ENCODE assay signal across 24 cellular contexts in genomic region chr1:180112979-180113650, GRCh38. TPM values are rescaled to one million over a fixed set of nuclear protein-coding genes. Genes with fewer than 3 reads are reported as not detected.
A peak's percentile ranks its signal among the peaks of the same experiment; 100 is the strongest.
DNase-seq lines count a peak whose midpoint lies in the region; ATAC-seq and TF ChIP-seq lines count a peak whose summit lies in the region.
"Had no signal": no experiment of that assay in that cellular context is flagged by ENCODE, and none has a peak within 500 bp of the region (broad histone marks: within the 10 kb centered on the region; RNA-seq: fewer than 3 reads in every experiment).

No MANE protein-coding gene starts in this region.

- H3K4me2 ChIP-seq in GM23338 = no peak overlapping the region

- H3K9ac ChIP-seq in liver (ENCODE audit: low read depth in 1 of 2, low read length in 2 of 2) = no peak overlapping the region

- TF ChIP-seq CTCF in fibroblast of the aortic adventitia (IDR thresholded peaks at IDR 0.05; ENCODE audit: insufficient read depth, low read length) (no peak), liver (IDR thresholded peaks at IDR 0.05; ENCODE audit: low read depth, low read length, missing input control) (no peak), transverse colon (IDR thresholded peaks at IDR 0.05) (no peak), Calu3 (IDR thresholded peaks at IDR 0.05; ENCODE audit: unreplicated experiment) (no peak), GM23338 (conservative IDR thresholded peaks at IDR 0.05; ENCODE audit: low read depth in 2 of 2) (no peak)

- no peak for TF ChIP-seq RAD21 in liver (IDR thresholded peaks at IDR 0.05)

- no peaks in the 10 kb centered on the region for H3K9me2 ChIP-seq in GM23338 (ENCODE audit: insufficient read depth)

- H3K27me3 Mint-ChIP-seq in Calu3 (ENCODE audit: unreplicated experiment) (no peaks in the 10 kb centered on the region), GM23338 (ENCODE audit: insufficient read depth, low read depth, poor library complexity) (peaks cover 2% of the 10 kb centered on the region)
- H3K27me3 Mint-ChIP-seq: activated CD4-positive, alpha-beta memory T cell treated with anti-CD3 and anti-CD28 coated beads for 36 hours; CD4-positive, alpha-beta T cell; natural killer cell treated with Interleukin-12 subunit alpha and Interleukin-12 subunit beta and Interleukin-15 and Interleukin-18, amount 100 ng/mL, for 72 hours had no signal

- H3K4me1 ChIP-seq in liver (ENCODE audit: control insufficient read depth in 4 of 4, insufficient read depth in 4 of 4, low read length in 3 of 4) (peaks cover 0 to 1% (median 0%) of the 10 kb centered on the region in 4 donors), transverse colon (peaks cover 0 to 22% (median 10%) of the 10 kb centered on the region in 4 donors), GM23338 (ENCODE audit: insufficient read depth) (no peaks in the 10 kb centered on the region)
- H3K4me1 ChIP-seq: pancreas, suprapubic skin had no signal

- H3K27ac ChIP-seq in liver (ENCODE audit: low read depth in 1 of 2, low read length in 2 of 2) = no peak overlapping the region
- peak overlapping the region; percentile 36 to 62 (median 54) for H3K27ac ChIP-seq in transverse colon
- no peak overlapping the region for H3K27ac ChIP-seq in GM23338 (ENCODE audit: low read depth)
- H3K27ac ChIP-seq: body of pancreas, foreskin keratinocyte, pancreas, SK-N-MC, suprapubic skin had no signal

- 87% methylated on average over 2 of the region's 2 CpGs for WGBS in liver
- WGBS in transverse colon (ENCODE audit: low coverage in 1 of 2), 2 donors = 63 to 65% methylated on average over 2 of the region's 2 CpGs

- CTCF ChIA-PET in Calu3 (lab: Charles Lee) = interaction anchor here (0.6 kb wide), 1 partner anchor 11 kb away, joined by 4 read pairs; no protein-coding TSS in a partner anchor

- peaks cover 5% of the 10 kb centered on the region for H3K36me3 Mint-ChIP-seq in Calu3 (ENCODE audit: insufficient read depth, unreplicated experiment)
- peaks cover 6% of the 10 kb centered on the region; the same call in 1 of the 3 replicates for H3K36me3 Mint-ChIP-seq in GM23338 (ENCODE audit: low read depth)

- no peak for ATAC-seq in GM23338
- ATAC-seq: body of pancreas; foreskin keratinocyte; K562; natural killer cell treated with Interleukin-12 subunit alpha and Interleukin-12 subunit beta and Interleukin-15 and Interleukin-18, amount 100 ng/mL, for 72 hours had no signal

- DNase-seq in amniotic epithelial cell (ENCODE audit: low read depth) (peak; percentile 61), fibroblast of the aortic adventitia (ENCODE audit: low read depth) (peak; percentile 75), transverse colon (no peak), Calu3 (no peak), superior temporal gyrus (ENCODE audit: extremely low spot score) (no peak), GM23338 (ENCODE audit: low spot score) (no peak), NCI-H2171 treated with DMSO at 0.1 percent for 48 hours (lab: John Stamatoyannopoulos, UW) (no peak)
- DNase-seq: activated CD4-positive, alpha-beta memory T cell treated with anti-CD3 and anti-CD28 coated beads for 36 hours; body of pancreas; CD4-positive, alpha-beta T cell; cortex of kidney; DMS 273 treated with DMSO at 0.1 percent for 48 hours; foreskin keratinocyte; mesendoderm; NCI-H146; NCI-H524 treated with DMSO at 0.1 percent for 48 hours; pancreas; stimulated activated CD4-positive, alpha-beta T cell treated with anti-CD3 and anti-CD28 coated beads, Interleukin-1b, Interleukin-23, amount 100 ng/mL, for 48 hours; T1000 had no signal

- intact Hi-C loops in transverse colon (cut with DNase I; ENCODE audit: low total_unique reads) = no loop called here
- intact Hi-C loops in Calu3 (cut with micrococcal nuclease; ENCODE audit: unreplicated experiment) = no loop called here

- TF ChIP-seq EP300 in transverse colon (IDR thresholded peaks at IDR 0.05; ENCODE audit: low read depth) = no peak

- H2AFZ ChIP-seq in GM23338 = no peak overlapping the region

- peaks cover 8 to 21% (median 17%) of the 10 kb centered on the region in 4 donors for H3K36me3 ChIP-seq in liver (ENCODE audit: control insufficient read depth in 4 of 4, insufficient read depth in 3 of 4, low read depth in 1 of 4, low read length in 3 of 4)
- peaks cover 0 to 15% (median 2%) of the 10 kb centered on the region in 4 donors for H3K36me3 ChIP-seq in transverse colon
- no peaks in the 10 kb centered on the region; the same call in 1 of the 2 replicates for H3K36me3 ChIP-seq in GM23338 (ENCODE audit: insufficient read depth)

- peaks cover 7% of the 10 kb centered on the region for H3K4me1 Mint-ChIP-seq in Calu3 (ENCODE audit: low read depth, unreplicated experiment)
- no peaks in the 10 kb centered on the region for H3K4me1 Mint-ChIP-seq in GM23338

- H3K79me2 ChIP-seq in GM23338 (replicated peaks; ENCODE audit: insufficient read depth) = no peaks in the 10 kb centered on the region

- H3K27me3 ChIP-seq in liver (ENCODE audit: control insufficient read depth in 4 of 4, insufficient read depth in 4 of 4, low read length in 3 of 4) (no peaks in the 10 kb centered on the region), transverse colon (no peaks in the 10 kb centered on the region), GM23338 (ENCODE audit: insufficient read depth) (no peaks in the 10 kb centered on the region)
- H3K27me3 ChIP-seq: foreskin keratinocyte, pancreas, suprapubic skin had no signal

- no peaks in the 10 kb centered on the region; the same call in 1 of the 2 replicates for H3F3A ChIP-seq in GM23338 (replicated peaks; ENCODE audit: low read depth)

- no peak for TF ChIP-seq POLR2A in transverse colon (IDR thresholded peaks at IDR 0.05)

- BruUV-seq in Calu3 (replicated peaks; lab: Mats Ljungman, UMichigan) = no TSS peak

- no peak overlapping the region for H3K27ac Mint-ChIP-seq in Calu3 (ENCODE audit: unreplicated experiment)
- no peak overlapping the region for H3K27ac Mint-ChIP-seq in GM23338
- H3K27ac Mint-ChIP-seq: activated CD4-positive, alpha-beta memory T cell treated with anti-CD3 and anti-CD28 coated beads for 36 hours; CD4-positive, alpha-beta T cell; natural killer cell treated with Interleukin-12 subunit alpha and Interleukin-12 subunit beta and Interleukin-15 and Interleukin-18, amount 100 ng/mL, for 72 hours had no signal

- H4K20me1 ChIP-seq in GM23338 (replicated peaks; ENCODE audit: insufficient read depth) = no peaks in the 10 kb centered on the region; the same call in 1 of the 2 replicates

- H3K9me3 ChIP-seq in liver (ENCODE audit: control insufficient read depth in 4 of 4, low read length in 3 of 4) (no peaks in the 10 kb centered on the region), transverse colon (no peaks in the 10 kb centered on the region)
- H3K9me3 ChIP-seq: body of pancreas, pancreas, suprapubic skin had no signal

- H3K9me3 Mint-ChIP-seq in Calu3 (ENCODE audit: low read depth, unreplicated experiment) (no peaks in the 10 kb centered on the region), GM23338 (no peaks in the 10 kb centered on the region)
- H3K9me3 Mint-ChIP-seq: activated CD4-positive, alpha-beta memory T cell treated with anti-CD3 and anti-CD28 coated beads for 36 hours; CD4-positive, alpha-beta T cell; natural killer cell treated with Interleukin-12 subunit alpha and Interleukin-12 subunit beta and Interleukin-15 and Interleukin-18, amount 100 ng/mL, for 72 hours had no signal

- H3K4me3 Mint-ChIP-seq in Calu3 (ENCODE audit: low read depth, unreplicated experiment) (no peak overlapping the region), GM23338 (no peak overlapping the region)
- H3K4me3 Mint-ChIP-seq: activated CD4-positive, alpha-beta memory T cell treated with anti-CD3 and anti-CD28 coated beads for 36 hours; CD4-positive, alpha-beta T cell; natural killer cell treated with Interleukin-12 subunit alpha and Interleukin-12 subunit beta and Interleukin-15 and Interleukin-18, amount 100 ng/mL, for 72 hours had no signal

- in situ Hi-C loops in transverse colon (cut with MboI; ENCODE audit: low pct_ligation_motif_present in 1 of 4, low pct_unique_long_range_greater_than_20kb in 1 of 4, low sequenced_read_pairs in 3 of 4) = no loop called here

- H3K4me3 ChIP-seq in fibroblast of the aortic adventitia (ENCODE audit: low read depth, low read length) (no peak overlapping the region), liver (ENCODE audit: low read depth in 1 of 3, low read length in 3 of 3) (no peak overlapping the region), transverse colon (no peak overlapping the region), GM23338 (no peak overlapping the region)
- H3K4me3 ChIP-seq: body of pancreas, K562, pancreas, SK-N-MC, suprapubic skin had no signal

TF ChIP-seq in GM23338, 12 proteins besides CTCF, POLR2A, EP300 and RAD21 (continues in another document):
- TF ChIP-seq POLR2AphosphoS5 (IDR thresholded peaks at IDR 0.05; ENCODE audit: low read depth) (no peak), ZNF331 (CRISPR knock-in tag; IDR thresholded peaks at IDR 0.05; ENCODE audit: low read depth) (no peak), ZNF114 (CRISPR knock-in tag; IDR thresholded peaks at IDR 0.05) (no peak), ETS1 (IDR thresholded peaks at IDR 0.05) (no peak)

RNA-seq across cellular contexts. Expression of gene QSOX1, which starts 41.6 kb away (rescaled TPM):
- 261 and 1,037 TPM in 2 replicates for total RNA-seq in fibroblast of the aortic adventitia (ENCODE audit: low replicate concordance)
- total RNA-seq in liver = 10 to 100 TPM; 14.3 to 46.4 TPM
- 10 to 100 TPM; 29.8 to 49.2 TPM for polyA plus RNA-seq in liver
- 100 to 1,000 TPM; 109 to 124 (median 119) TPM for total RNA-seq in transverse colon
- 462 and 505 TPM in 2 replicates for total RNA-seq in Calu3 (2022)
- 107 and 119 TPM in 2 replicates for total RNA-seq in GM23338 (2014; rRNA removed; shearing (Covaris generic))
- 47.8 and 64.8 TPM in 2 replicates for polyA plus RNA-seq in GM23338 (2016; fragmentation: Nextera tagmentation; extraction: Ambion mirVana)

Comparison
In these comparisons a context has a peak if more than half of its experiments do, and no peak if none do; other contexts are left out.
1. DNase-seq: peak in amniotic epithelial cell (single experiment) and fibroblast of the aortic adventitia (single experiment); none in transverse colon (single experiment), Calu3 (single experiment), superior temporal gyrus (single experiment), GM23338 (single experiment) and NCI-H2171 treated with DMSO at 0.1 percent for 48 hours (single experiment).
2. H3K27ac ChIP-seq: peak in transverse colon (4 of 4); none in liver (0 of 2) and GM23338 (single experiment).